8 cellular contexts compared by ENCODE assay signal in genomic region chr15:51623386-51623938, GRCh38. TPM values are rescaled to one million over a fixed set of nuclear protein-coding genes. Genes with fewer than 3 reads are reported as not detected.
DNase-seq lines count a peak whose midpoint lies in the region; ATAC-seq, FAIRE-seq and TF ChIP-seq lines count a peak whose summit lies in the region.

No MANE protein-coding gene starts in this region.

- FAIRE-seq in pancreas (lab: Jason Lieb, UNC) (no peak), HTR-8/SVneo (lab: Jason Lieb, UNC) (no peak)

- intact Hi-C loops in heart left ventricle (cut with DNase I), result no loop called here
- intact Hi-C loops in left ventricle myocardium superior (cut with micrococcal nuclease), result no loop called here
- intact Hi-C loops in pancreas (cut with DNase I), result no loop called here

- peaks cover 0 to 37% (median 10%) of the 10 kb centered on the region in 12 donors for H3K4me1 ChIP-seq in heart left ventricle
- H3K4me1 ChIP-seq in RWPE2 (ENCODE audit: insufficient read depth, poor library complexity, severe bottlenecking), result peaks cover 16% of the 10 kb centered on the region
- H3K4me1 ChIP-seq in pancreas, result peaks cover 0 to 5% (median 0%) of the 10 kb centered on the region in 3 donors

- H3K4me3 ChIP-seq in heart left ventricle (peak overlapping the region; percentile 73 to 95 (median 85)), RWPE2 (ENCODE audit: severe bottlenecking) (peak overlapping the region; percentile 75), epithelial cell of esophagus (ENCODE audit: low read length) (peak overlapping the region; percentile 70), pancreas (peak overlapping the region; percentile 75 to 87 (median 82))

- TF ChIP-seq CTCF in heart left ventricle (IDR thresholded peaks at IDR 0.05) (no peak), RWPE2 (IDR thresholded peaks at IDR 0.05; ENCODE audit: poor library complexity, severe bottlenecking) (no peak), epithelial cell of esophagus (IDR thresholded peaks at IDR 0.05; ENCODE audit: insufficient read depth, low read depth, low read length, missing control alignments) (no peak), pancreas (IDR thresholded peaks at IDR 0.05) (no peak)

- ATAC-seq in heart left ventricle (no peak), left ventricle myocardium superior (no peak), RWPE2 (ENCODE audit: low read depth) (no peak), pancreas (no peak), GM19463 (IDR thresholded peaks at IDR 0.05; ENCODE audit: unreplicated experiment) (no peak)

- H3K9me3 ChIP-seq in heart left ventricle (no peaks in the 10 kb centered on the region), RWPE2 (ENCODE audit: severe bottlenecking) (no peaks in the 10 kb centered on the region), pancreas (no peaks in the 10 kb centered on the region)

- WGBS in heart left ventricle, 4 donors, result 17 to 24% (median 23%) methylated on average over 8 of the region's 8 CpGs
- WGBS in pancreas, 2 donors, result 8 to 9% methylated on average over 8 of the region's 8 CpGs

- H3K27ac ChIP-seq in heart left ventricle (peak overlapping the region in 9 of 12 donors; percentile 61 to 96 (median 76)), RWPE2 (ENCODE audit: poor library complexity, severe bottlenecking) (peak overlapping the region; percentile 51), pancreas (peak overlapping the region; percentile 41 to 89 (median 64))

- DNase-seq in heart left ventricle, result no peak
- DNase-seq in left ventricle myocardium superior, result no peak
- no peak for DNase-seq in RWPE2 (ENCODE audit: low spot score)
- DNase-seq in epithelial cell of esophagus (ENCODE audit: low read depth), result peak; percentile 30
- DNase-seq in pancreas, result peak in 1 of 6 donors; percentile 16
- DNase-seq in NCI-H345 treated with DMSO at 0.1 percent for 48 hours (lab: John Stamatoyannopoulos, UW; ENCODE audit: unreplicated experiment), result no peak
- DNase-seq in HTR-8/SVneo (ENCODE audit: insufficient read length, low spot score), result no peak

- no peaks in the 10 kb centered on the region for H3K27me3 ChIP-seq in heart left ventricle
- no peaks in the 10 kb centered on the region for H3K27me3 ChIP-seq in RWPE2 (ENCODE audit: insufficient read depth, poor library complexity, severe bottlenecking)
- H3K27me3 ChIP-seq in pancreas, result peaks cover 0 to 7% (median 0%) of the 10 kb centered on the region in 4 donors

- no peak for TF ChIP-seq POLR2A in heart left ventricle (IDR thresholded peaks at IDR 0.05)

- H3K36me3 ChIP-seq in heart left ventricle, result no peaks in the 10 kb centered on the region
- H3K36me3 ChIP-seq in RWPE2 (ENCODE audit: low read depth), result no peaks in the 10 kb centered on the region
- H3K36me3 ChIP-seq in pancreas, result no peaks in the 10 kb centered on the region

RNA-seq across cellular contexts. Expression of gene DMXL2, which starts 0.9 kb away (rescaled TPM):
- total RNA-seq in heart left ventricle (10 to 100 TPM in 2 of 9 donors, 1 to 10 TPM in 7; 4.5 to 33.5 (median 8.1) TPM), left ventricle myocardium superior (8.7 TPM), pancreas (10 to 100 TPM in 3 of 6 donors, 1 to 10 TPM in 3; 6.6 to 15.8 (median 9.9) TPM)
- polyA plus RNA-seq in heart left ventricle (1 to 10 TPM; 5.2 to 5.9 TPM), pancreas (10 to 100 TPM; 20.1 to 31.8 TPM)

RNA-seq across cellular contexts. Expression of gene SCG3, which starts 57.8 kb away (rescaled TPM):
- under 1 TPM in 2 of 9 donors, not detected in 7; 0.10 to 0.11 TPM for total RNA-seq in heart left ventricle
- under 1 TPM in 1 of 2 donors, not detected in 1; 0.04 TPM for polyA plus RNA-seq in heart left ventricle
- total RNA-seq in left ventricle myocardium superior, result not detected
- total RNA-seq in pancreas, result 10 to 100 TPM in 2 of 6 donors, 1 to 10 TPM in 4; 2.4 to 18.4 (median 6.7) TPM
- polyA plus RNA-seq in pancreas, result 10 to 100 TPM; 16.2 to 67.5 TPM
